12 cellular contexts compared by ENCODE assay signal in the genomic region with DNA sequence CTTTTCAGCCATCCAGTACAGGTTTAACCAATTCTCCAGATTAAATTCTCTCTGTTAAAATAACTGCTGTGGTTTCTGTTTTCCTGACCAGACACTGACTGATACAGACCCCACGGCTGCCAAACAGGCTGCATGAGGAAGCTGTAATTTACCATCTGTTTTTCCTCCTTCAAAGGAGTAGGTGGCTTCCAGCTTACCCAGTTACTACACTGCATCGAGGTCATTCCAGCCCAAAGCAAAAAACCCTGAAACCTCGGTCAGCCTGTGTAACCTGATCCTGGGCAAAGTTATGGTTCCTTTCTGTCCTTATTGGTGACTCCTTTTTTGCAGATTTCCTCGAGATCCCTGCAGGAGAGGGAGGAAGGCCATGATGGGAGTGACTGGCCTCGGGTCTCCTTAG. TPM values are rescaled to one million over a fixed set of nuclear protein-coding genes. Genes with fewer than 3 reads are reported as not detected.
A peak's percentile ranks its signal among the peaks of the same experiment; 100 is the strongest.
DNase-seq lines count a peak whose midpoint lies in the region; ATAC-seq lines count a peak whose summit lies in the region.
"Had no signal": no experiment of that assay in that cellular context is flagged by ENCODE, and none has a peak within 500 bp of the region (broad histone marks: within the 10 kb centered on the region; RNA-seq: fewer than 3 reads in every experiment).

No MANE protein-coding gene starts in this region.

- H4K20me1 ChIP-seq in Karpas-422 (ENCODE audit: insufficient read depth, low read depth, low read length), result no peaks in the 10 kb centered on the region

- H3K9me3 ChIP-seq in thymus (ENCODE audit: control insufficient read depth), result no peaks in the 10 kb centered on the region
- no peaks in the 10 kb centered on the region for H3K9me3 ChIP-seq in Karpas-422 (ENCODE audit: low read length)
- H3K9me3 ChIP-seq: gastrocnemius medialis, pancreas had no signal

- DNase-seq in left ventricle myocardium superior (no peak), cardiac septum (ENCODE audit: low spot score) (no peak), RPMI7951 (ENCODE audit: low read depth) (peak; percentile 80), fibroblast of peridontal ligament (ENCODE audit: extremely low read depth) (peak; percentile 43), Karpas-422 (no peak), T-helper 1 cell (no peak)
- DNase-seq: gastrocnemius medialis; pancreas; stimulated activated CD4-positive, alpha-beta T cell treated with anti-CD3 and anti-CD28 coated beads, Interleukin-4, amount 100 ng/mL, for 24 hours had no signal

- intact Hi-C loops in left ventricle myocardium superior (cut with micrococcal nuclease) (no loop called here), cardiac septum (cut with DNase I) (no loop called here)

- H3K36me3 ChIP-seq in thymus (ENCODE audit: control insufficient read depth, insufficient read depth), result no peaks in the 10 kb centered on the region
- no peaks in the 10 kb centered on the region for H3K36me3 ChIP-seq in Karpas-422 (ENCODE audit: insufficient read depth, low read length)
- H3K36me3 ChIP-seq: cardiac muscle cell, gastrocnemius medialis, pancreas had no signal

- H3K9me2 ChIP-seq in Karpas-422 (replicated peaks; ENCODE audit: insufficient read depth, low read length), result no peaks in the 10 kb centered on the region

- H3K4me2 ChIP-seq in Karpas-422 (ENCODE audit: low read depth, low read length, poor library complexity, severe bottlenecking), result no peak overlapping the region

- H3K27ac ChIP-seq in thymus (ENCODE audit: low read depth) (peak overlapping the region; percentile 58), Karpas-422 (ENCODE audit: low read length) (no peak overlapping the region)
- H3K27ac ChIP-seq: cardiac muscle cell, gastrocnemius medialis, pancreas had no signal

- ATAC-seq in left ventricle myocardium superior, result peak; percentile 25
- no peak for ATAC-seq in HG03280 (IDR thresholded peaks at IDR 0.05; ENCODE audit: unreplicated experiment)

- no peak overlapping the region for H3K9ac ChIP-seq in Karpas-422 (ENCODE audit: low read length)

- no peaks in the 10 kb centered on the region for H3K79me2 ChIP-seq in Karpas-422 (ENCODE audit: low read length)

- 44% methylated on average over 5 of the region's 5 CpGs for WGBS in thymus

- H2AFZ ChIP-seq in Karpas-422 (ENCODE audit: low read length), result no peak overlapping the region

- H3K27me3 ChIP-seq in thymus (ENCODE audit: control insufficient read depth, insufficient read depth), result no peaks in the 10 kb centered on the region
- H3K27me3 ChIP-seq in Karpas-422 (ENCODE audit: low read length), result no peaks in the 10 kb centered on the region
- H3K27me3 ChIP-seq: cardiac muscle cell, gastrocnemius medialis, pancreas had no signal

- H3K4me1 ChIP-seq in thymus (ENCODE audit: control insufficient read depth, insufficient read depth, low read length), result no peaks in the 10 kb centered on the region
- H3K4me1 ChIP-seq in Karpas-422 (ENCODE audit: low read length), result no peaks in the 10 kb centered on the region
- H3K4me1 ChIP-seq: pancreas had no signal

- H3K4me3 ChIP-seq in thymus (ENCODE audit: low read length), result no peak overlapping the region
- no peak overlapping the region for H3K4me3 ChIP-seq in Karpas-422 (ENCODE audit: low read length)
- H3K4me3 ChIP-seq: cardiac muscle cell, gastrocnemius medialis, pancreas had no signal

RNA-seq across cellular contexts. Expression of gene LOXL4, which starts 27.9 kb away (rescaled TPM):
- total RNA-seq in left ventricle myocardium superior, result 0.47 TPM
- total RNA-seq in cardiac septum, result 17.9 TPM
- under 0.01 and 0.10 TPM in 2 replicates for total RNA-seq in RPMI7951 (2014; rRNA removed; shearing (Covaris generic))
- polyA plus RNA-seq in thymus, result 3.6 TPM
- total RNA-seq in Karpas-422 (2014; rRNA removed; shearing (Covaris generic); ENCODE audit: low replicate concordance), result not detected in 2 replicates

Comparison
In these comparisons a context has a peak if more than half of its experiments do, and no peak if none do; other contexts are left out.
1. RNA of gene LOXL4, which starts 27.9 kb away (total RNA-seq): 17.9 TPM in cardiac septum (single experiment); 0.47 TPM in left ventricle myocardium superior (single experiment), under 0.01 to 0.10 TPM in RPMI7951 and not detected in Karpas-422; every median in the first group is over 10 times any median in the second.
2. DNase-seq: peak in RPMI7951 (single experiment) and fibroblast of peridontal ligament (single experiment); none in left ventricle myocardium superior (single experiment), cardiac septum (single experiment), Karpas-422 (single experiment) and T-helper 1 cell (0 of 5).